In the genomic region with DNA sequence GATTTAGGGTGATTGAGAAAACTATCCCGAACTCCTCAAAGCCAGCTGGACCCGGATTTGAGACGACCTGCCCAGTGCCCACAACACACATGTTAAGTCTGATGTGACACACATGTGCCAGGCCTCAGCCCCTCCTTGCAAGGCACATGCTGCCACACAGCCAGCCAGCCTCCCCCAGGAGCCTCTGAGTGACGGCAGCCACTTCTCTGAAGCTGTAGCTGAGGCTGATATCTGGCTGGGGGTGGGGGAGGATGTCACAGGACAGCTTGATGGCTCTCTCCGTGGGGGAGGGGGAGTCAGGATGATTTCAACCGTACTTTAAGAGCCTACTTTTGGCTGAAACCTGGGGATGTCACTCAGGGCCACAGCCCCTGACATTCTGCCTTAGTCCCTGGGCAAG, we compare ENCODE assay signal across 20 cellular contexts. TPM values are rescaled to one million over a fixed set of nuclear protein-coding genes. Genes with fewer than 3 reads are reported as not detected.
A peak's percentile ranks its signal among the peaks of the same experiment; 100 is the strongest.
DNase-seq lines count a peak whose midpoint lies in the region; ATAC-seq and TF ChIP-seq lines count a peak whose summit lies in the region.
"Had no signal": no experiment of that assay in that cellular context is flagged by ENCODE, and none has a peak within 500 bp of the region (broad histone marks: within the 10 kb centered on the region; RNA-seq: fewer than 3 reads in every experiment).

No MANE protein-coding gene starts in this region.

- TF ChIP-seq POLR2A in gastrocnemius medialis (IDR thresholded peaks at IDR 0.05) = no peak

- no peaks in the 10 kb centered on the region for H3K36me3 ChIP-seq in gastrocnemius medialis
- H3K36me3 ChIP-seq: MG63, uterus had no signal

- DNase-seq in NCI-H510A treated with DMSO at 0.1 percent for 48 hours (lab: John Stamatoyannopoulos, UW) = peak; percentile 4
- no peak for DNase-seq in NCI-H510A (lab: John Stamatoyannopoulos, UW)
- peak; percentile 54 for DNase-seq in OCI-M1 (lab: John Stamatoyannopoulos, UW)
- peak in 23 of 42 donors; percentile 32 to 79 (median 53) for DNase-seq in head of caudate nucleus
- DNase-seq in retina = peak; percentile 39
- no peak for DNase-seq in AML-193 (lab: John Stamatoyannopoulos, UW)
- no peak for DNase-seq in gastrocnemius medialis
- DNase-seq: activated CD4-positive, alpha-beta T cell treated with anti-CD3 and anti-CD28 coated beads, Interleukin-2, amount 50 U/mL, for 4 hours; activated CD4-positive, CD25-positive, alpha-beta regulatory T cell; activated effector memory CD4-positive, alpha-beta T cell treated with Interleukin-2 at 50 U/mL for 16 hours; Caco-2; MG63; naive B cell; NCI-H69; SW 1271; T1000; uterus had no signal

- intact Hi-C loops in head of caudate nucleus (cut with DNase I) (no loop called here), gastrocnemius medialis (cut with DNase I; ENCODE audit: low total_unique reads) (no loop called here)

- in situ Hi-C loops in gastrocnemius medialis (cut with MboI; ENCODE audit: low sequenced_read_pairs in 4 of 4) = no loop called here

- no peak for TF ChIP-seq CTCF in gastrocnemius medialis (IDR thresholded peaks at IDR 0.05 in 4 of 5, conservative IDR thresholded peaks at IDR 0.05 in 1 of 5)

- H3K27me3 ChIP-seq in gastrocnemius medialis = peaks cover 67 to 86% (median 81%) of the 10 kb centered on the region in 3 donors
- H3K27me3 ChIP-seq: MG63, uterus had no signal

- no peak overlapping the region for H3K4me3 ChIP-seq in gastrocnemius medialis
- H3K4me3 ChIP-seq: MG63, uterus had no signal

- peaks cover 0 to 2% of the 10 kb centered on the region in 2 donors for H3K4me1 ChIP-seq in gastrocnemius medialis
- H3K4me1 ChIP-seq: uterus had no signal

- H3K27ac ChIP-seq in gastrocnemius medialis = no peak overlapping the region
- H3K27ac ChIP-seq: uterus had no signal

- ATAC-seq in gastrocnemius medialis (no peak), GM21529 (IDR thresholded peaks at IDR 0.05; ENCODE audit: unreplicated experiment) (no peak)
- ATAC-seq: left lobe of liver, Right ventricle myocardium inferior had no signal

- H3K9me3 ChIP-seq in gastrocnemius medialis = no peaks in the 10 kb centered on the region
- H3K9me3 ChIP-seq: Caco-2, MG63, uterus had no signal

RNA-seq across cellular contexts. Expression of a gene that starts 40.9 kb away (rescaled TPM):
- total RNA-seq in gastrocnemius medialis = under 1 TPM in 1 of 4 donors, not detected in 3; 0.24 TPM

Comparison
In these comparisons a context has a peak if more than half of its experiments do, and no peak if none do; other contexts are left out.
1. DNase-seq: peak in NCI-H510A treated with DMSO at 0.1 percent for 48 hours (single experiment), OCI-M1 (single experiment), head of caudate nucleus (23 of 42) and retina (single experiment); none in NCI-H510A (single experiment), AML-193 (0 of 2) and gastrocnemius medialis (0 of 2).